In genomic region chr2:21055879-21056790, GRCh38 we compare ENCODE assay signal across 29 cellular contexts. TPM values are rescaled to one million over a fixed set of nuclear protein-coding genes. Genes with fewer than 3 reads are reported as not detected.
DNase-seq lines count a peak whose midpoint lies in the region; ATAC-seq and TF ChIP-seq lines count a peak whose summit lies in the region.
"Had no signal": no experiment of that assay in that cellular context is flagged by ENCODE, and none has a peak within 500 bp of the region (broad histone marks: within the 10 kb centered on the region; RNA-seq: fewer than 3 reads in every experiment).

No MANE protein-coding gene starts in this region.

- WGBS in hepatocyte (ENCODE audit: low lambda C conversion rate, missing lambda C conversion rate): 38% methylated on average over 10 of the region's 10 CpGs

- no peak overlapping the region for H3K27ac ChIP-seq in hepatocyte
- H3K27ac ChIP-seq: BLaER1, HL-60 had no signal

- DNase-seq in DMS53 (lab: John Stamatoyannopoulos, UW) (peak; percentile 6), DMS53 treated with DMSO at 0.1 percent for 48 hours (lab: John Stamatoyannopoulos, UW; ENCODE audit: unreplicated experiment) (no peak), OCI-M1 (lab: John Stamatoyannopoulos, UW) (peak; percentile 70), hepatocyte (ENCODE audit: low spot score) (peak; percentile 42), type B pancreatic cell (ENCODE audit: extremely low spot score, unreplicated experiment) (no peak), NCI-H1092 treated with DMSO at 0.1 percent for 48 hours (lab: John Stamatoyannopoulos, UW) (no peak), putamen (ENCODE audit: low spot score) (no peak)
- DNase-seq: 8988T; CD4-positive, CD25-positive, alpha-beta regulatory T cell; DMS79 treated with DMSO at 0.1 percent for 48 hours; GF-D8; GOT3; KG1; MG63; NCI-H1048; NCI-H1417 treated with DMSO at 0.1 percent for 48 hours; NCI-H187; NCI-H2171 treated with DMSO at 0.1 percent for 48 hours; NCI-H345; NCI-H510A treated with DMSO at 0.1 percent for 48 hours; PC-3; Right ventricle myocardium superior; T-helper 1 cell had no signal

- H3K9me2 ChIP-seq in hepatocyte (replicated peaks; ENCODE audit: insufficient read depth): no peaks in the 10 kb centered on the region

- H3K4me2 ChIP-seq in hepatocyte: no peak overlapping the region
- H3K4me2 ChIP-seq: BLaER1 had no signal

- no peaks in the 10 kb centered on the region for H3K4me1 Mint-ChIP-seq in type B pancreatic cell (ENCODE audit: unreplicated experiment)
- H3K4me1 Mint-ChIP-seq: CD4-positive, CD25-positive, alpha-beta regulatory T cell had no signal

- no peaks in the 10 kb centered on the region for H4K20me1 ChIP-seq in hepatocyte (ENCODE audit: insufficient read depth, poor library complexity, severe bottlenecking)
- H4K20me1 ChIP-seq: BLaER1 had no signal

- no peak for ATAC-seq in GM21737 (IDR thresholded peaks at IDR 0.05; ENCODE audit: unreplicated experiment)
- ATAC-seq: PC-3 had no signal

- no peaks in the 10 kb centered on the region for H3K27me3 ChIP-seq in hepatocyte
- H3K27me3 ChIP-seq: BLaER1, MG63 had no signal

- H3K27ac Mint-ChIP-seq in type B pancreatic cell: no peak overlapping the region
- H3K27ac Mint-ChIP-seq: CD4-positive, CD25-positive, alpha-beta regulatory T cell had no signal

- no peaks in the 10 kb centered on the region for H3K36me3 Mint-ChIP-seq in type B pancreatic cell
- H3K36me3 Mint-ChIP-seq: CD4-positive, CD25-positive, alpha-beta regulatory T cell had no signal

- no peaks in the 10 kb centered on the region for H3K36me3 ChIP-seq in hepatocyte (replicated peaks; ENCODE audit: insufficient read depth, low read depth)
- H3K36me3 ChIP-seq: BLaER1, HAP-1, MG63 had no signal

- H3K27me3 Mint-ChIP-seq in type B pancreatic cell: peaks cover 22% of the 10 kb centered on the region
- H3K27me3 Mint-ChIP-seq: CD4-positive, CD25-positive, alpha-beta regulatory T cell had no signal

- TF ChIP-seq CTCF in hepatocyte (IDR thresholded peaks at IDR 0.05; ENCODE audit: poor library complexity) (no peak), type B pancreatic cell (conservative IDR thresholded peaks at IDR 0.05) (no peak)

- H3K4me1 ChIP-seq in hepatocyte (ENCODE audit: insufficient read depth): no peaks in the 10 kb centered on the region
- H3K4me1 ChIP-seq: BLaER1, HAP-1 had no signal

- H3K4me3 ChIP-seq in hepatocyte: no peak overlapping the region
- H3K4me3 ChIP-seq: BLaER1, HAP-1, MG63 had no signal

- H3K79me2 ChIP-seq in hepatocyte: no peaks in the 10 kb centered on the region

- no peak overlapping the region for H2AFZ ChIP-seq in hepatocyte

- H3K9me3 ChIP-seq in hepatocyte (ENCODE audit: low read depth): no peaks in the 10 kb centered on the region
- H3K9me3 ChIP-seq: BLaER1, HAP-1, MG63 had no signal

- no peaks in the 10 kb centered on the region for H3K9me3 Mint-ChIP-seq in type B pancreatic cell

- H3K4me3 Mint-ChIP-seq in type B pancreatic cell: no peak overlapping the region
- H3K4me3 Mint-ChIP-seq: CD4-positive, CD25-positive, alpha-beta regulatory T cell had no signal

RNA-seq across cellular contexts. Expression of gene APOB, which starts 12.3 kb away (rescaled TPM):
- 804 and 814 TPM in 2 replicates for total RNA-seq in hepatocyte
- 123 and 184 TPM in 2 replicates for polyA plus RNA-seq in hepatocyte
- total RNA-seq in type B pancreatic cell (ENCODE audit: low replicate concordance): 19.6 and 70.3 TPM in 2 replicates
- total RNA-seq: CD4-positive, CD25-positive, alpha-beta regulatory T cell; PC-3; RPMI7951; SK-MEL-5 had no signal
- polyA plus RNA-seq: CD4-positive, CD25-positive, alpha-beta regulatory T cell had no signal

Comparison
In these comparisons a context has a peak if more than half of its experiments do, and no peak if none do; other contexts are left out.
1. DNase-seq: peak in DMS53 (single experiment), OCI-M1 (single experiment) and hepatocyte (single experiment); none in DMS53 treated with DMSO at 0.1 percent for 48 hours (single experiment), type B pancreatic cell (single experiment), NCI-H1092 treated with DMSO at 0.1 percent for 48 hours (single experiment) and putamen (single experiment).
2. RNA of gene APOB, which starts 12.3 kb away (total RNA-seq): 804 to 814 TPM in hepatocyte; 19.6 to 70.3 TPM in type B pancreatic cell; every median in the first group is over 10 times any median in the second.